ENCODE assay signal across 16 cellular contexts in genomic region chr2:27497288-27497627, GRCh38. TPM values are rescaled to one million over a fixed set of nuclear protein-coding genes. Genes with fewer than 3 reads are reported as not detected.
"Had no signal": no experiment of that assay in that cellular context is flagged by ENCODE, and none has a peak within 500 bp of the region (broad histone marks: within the 10 kb centered on the region; RNA-seq: fewer than 3 reads in every experiment).

No MANE protein-coding gene starts in this region.

- H3K36me3 ChIP-seq: heart left ventricle had no signal

- DNase-seq: activated CD4-positive, alpha-beta T cell treated with anti-CD3 and anti-CD28 coated beads, Interleukin-2, amount 10 ng/mL, durations not matched to agents 7 days and 5 days; activated CD4-positive, CD25-positive, alpha-beta regulatory T cell; activated naive CD4-positive, alpha-beta T cell treated with anti-CD3 and anti-CD28 coated beads, Interleukin-2, amount 10 ng/mL, durations not matched to agents 7 days and 5 days; activated T-cell treated with anti-CD3 and anti-CD28 coated beads for 4 hours; endodermal cell; midbrain; naive thymus-derived CD8-positive, alpha-beta T cell; occipital lobe; stimulated activated CD4-positive, alpha-beta T cell treated with anti-CD3 and anti-CD28 coated beads, Interleukin-2, amount 100 ng/mL, for 48 hours; stimulated activated naive CD4-positive, alpha-beta T cell treated with Interleukin-2 at 50 U/mL for 16 hours had no signal

- FAIRE-seq: frontal cortex had no signal

- H3K27ac Mint-ChIP-seq: activated CD4-positive, alpha-beta T cell treated with anti-CD3 and anti-CD28 coated beads, Interleukin-2, amount 10 ng/mL, durations not matched to agents 7 days and 5 days; activated naive CD4-positive, alpha-beta T cell treated with anti-CD3 and anti-CD28 coated beads, Interleukin-2, amount 10 ng/mL, durations not matched to agents 7 days and 5 days; activated T-helper 17 cell treated with anti-CD3 and anti-CD28 coated beads, Interleukin-2, amount 50 U/mL, for 72 hours; endodermal cell; naive thymus-derived CD8-positive, alpha-beta T cell had no signal

- H3K4me1 Mint-ChIP-seq: activated T-helper 17 cell treated with anti-CD3 and anti-CD28 coated beads, Interleukin-2, amount 50 U/mL, for 72 hours had no signal

- H3K9me3 Mint-ChIP-seq: activated CD4-positive, alpha-beta T cell treated with anti-CD3 and anti-CD28 coated beads, Interleukin-2, amount 10 ng/mL, durations not matched to agents 7 days and 5 days; activated naive CD4-positive, alpha-beta T cell treated with anti-CD3 and anti-CD28 coated beads, Interleukin-2, amount 10 ng/mL, durations not matched to agents 7 days and 5 days; activated T-helper 17 cell treated with anti-CD3 and anti-CD28 coated beads, Interleukin-2, amount 50 U/mL, for 72 hours; endodermal cell; naive thymus-derived CD8-positive, alpha-beta T cell had no signal

- H3K36me3 Mint-ChIP-seq: activated naive CD4-positive, alpha-beta T cell treated with anti-CD3 and anti-CD28 coated beads, Interleukin-2, amount 10 ng/mL, durations not matched to agents 7 days and 5 days; naive thymus-derived CD8-positive, alpha-beta T cell had no signal

- ATAC-seq: activated T-helper 17 cell treated with anti-CD3 and anti-CD28 coated beads, Interleukin-2, amount 50 U/mL, for 72 hours; naive thymus-derived CD8-positive, alpha-beta T cell had no signal

- H3K27ac ChIP-seq: heart left ventricle had no signal

- H3K4me3 Mint-ChIP-seq: activated CD4-positive, alpha-beta T cell treated with anti-CD3 and anti-CD28 coated beads, Interleukin-2, amount 10 ng/mL, durations not matched to agents 7 days and 5 days; activated naive CD4-positive, alpha-beta T cell treated with anti-CD3 and anti-CD28 coated beads, Interleukin-2, amount 10 ng/mL, durations not matched to agents 7 days and 5 days; activated T-helper 17 cell treated with anti-CD3 and anti-CD28 coated beads, Interleukin-2, amount 50 U/mL, for 72 hours had no signal

- H3K9me3 ChIP-seq: heart left ventricle had no signal

- H3K4me3 ChIP-seq: heart left ventricle had no signal

RNA-seq across cellular contexts. Expression of gene GCKR, which starts 0.6 kb away (rescaled TPM):
- total RNA-seq: activated CD4-positive, alpha-beta T cell treated with anti-CD3 and anti-CD28 coated beads, Interleukin-2, amount 10 ng/mL, durations not matched to agents 7 days and 5 days; activated CD8-positive, alpha-beta memory T cell treated with anti-CD3 and anti-CD28 coated beads for 36 hours; activated T-helper 17 cell treated with anti-CD3 and anti-CD28 coated beads, Interleukin-2, amount 50 U/mL, for 72 hours; lower leg skin; naive thymus-derived CD8-positive, alpha-beta T cell; SK-MEL-5 had no signal
- polyA plus RNA-seq: naive thymus-derived CD8-positive, alpha-beta T cell had no signal

RNA-seq across cellular contexts. Expression of gene FNDC4, which starts 2.3 kb away (rescaled TPM):
- total RNA-seq: activated CD4-positive, alpha-beta T cell treated with anti-CD3 and anti-CD28 coated beads, Interleukin-2, amount 10 ng/mL, durations not matched to agents 7 days and 5 days; activated CD8-positive, alpha-beta memory T cell treated with anti-CD3 and anti-CD28 coated beads for 36 hours; naive thymus-derived CD8-positive, alpha-beta T cell had no signal

RNA-seq across cellular contexts. Expression of gene KRTCAP3, which starts 55.1 kb away (rescaled TPM):
- total RNA-seq: frontal cortex, occipital lobe, SK-MEL-5 had no signal
